ENCODE assay signal across 2 cellular contexts in genomic region chr5:125336401-125336800, GRCh38.
TF ChIP-seq lines count a peak whose summit lies in the region.

No MANE protein-coding gene starts in this region.

TF ChIP-seq in SK-N-SH, 30 proteins besides CTCF, POLR2A, EP300 and RAD21 (continued from another document):
- no peak for TF ChIP-seq REST (IDR thresholded peaks at IDR 0.05; ENCODE audit: low read depth, low read length)
- TF ChIP-seq SMC3 (IDR thresholded peaks at IDR 0.05; ENCODE audit: low read depth, low read length), result no peak
- no peak for TF ChIP-seq NFIC (IDR thresholded peaks at IDR 0.05; ENCODE audit: borderline replicate concordance)
- no peak for TF ChIP-seq ZBTB33 (IDR thresholded peaks at IDR 0.05; ENCODE audit: borderline replicate concordance, low read depth)
- TF ChIP-seq RCOR1 (IDR thresholded peaks at IDR 0.05; ENCODE audit: low read length), result no peak
- TF ChIP-seq GABPA (IDR thresholded peaks at IDR 0.05; ENCODE audit: low read depth), result no peak
- TF ChIP-seq FOXJ3 (CRISPR knock-in tag; IDR thresholded peaks at IDR 0.05), result no peak
- no peak for TF ChIP-seq IRF3 (IDR thresholded peaks at IDR 0.05; ENCODE audit: low read depth, low read length)
- TF ChIP-seq MXI1 (IDR thresholded peaks at IDR 0.05; ENCODE audit: low read depth, low read length), result no peak

TF ChIP-seq in SK-N-SH treated with all-trans-retinoic acid at 6 μM for 48 hours, 23 proteins besides CTCF, POLR2A, EP300 and RAD21 (continued from another document):
- TF ChIP-seq TSHZ2 (CRISPR knock-in tag; IDR thresholded peaks at IDR 0.05), result no peak
- TF ChIP-seq PPARA (CRISPR knock-in tag; IDR thresholded peaks at IDR 0.05; ENCODE audit: borderline replicate concordance), result no peak
- no peak for TF ChIP-seq CREB5 (CRISPR knock-in tag; IDR thresholded peaks at IDR 0.05; ENCODE audit: low read depth)
- no peak for TF ChIP-seq ZNF70 (CRISPR knock-in tag; IDR thresholded peaks at IDR 0.05)
- no peak for TF ChIP-seq BACH2 (CRISPR knock-in tag; IDR thresholded peaks at IDR 0.05; ENCODE audit: borderline replicate concordance)
- TF ChIP-seq CSRNP3 (CRISPR knock-in tag; IDR thresholded peaks at IDR 0.05), result no peak
- no peak for TF ChIP-seq ZFP30 (CRISPR knock-in tag; IDR thresholded peaks at IDR 0.05)
